ENCODE assay signal across 1 cellular context in genomic region chr5:72847989-72848473, GRCh38.
TF ChIP-seq lines count a peak whose summit lies in the region.

No MANE protein-coding gene starts in this region.

TF ChIP-seq in HepG2, 621 proteins besides CTCF, POLR2A, EP300 and RAD21 (continued from another document and continues in another):
- TF ChIP-seq ZBTB25 (CRISPR knock-in tag; IDR thresholded peaks at IDR 0.05) (peak; percentile 54; the same call in 1 of the 2 replicates), ZNF281 (CRISPR knock-in tag; IDR thresholded peaks at IDR 0.05; ENCODE audit: borderline replicate concordance) (0 out of 2 replicates have a peak, but pooled peaks have one; percentile 29), NFATC3 (CRISPR knock-in tag; IDR thresholded peaks at IDR 0.05) (0 out of 2 replicates have a peak, but pooled peaks have one; percentile 46), HNF1A (IDR thresholded peaks at IDR 0.05; ENCODE audit: low read depth) (no peak), HNF1A (CRISPR knock-in tag; IDR thresholded peaks at IDR 0.05; ENCODE audit: borderline replicate concordance) (no peak), ZNF747 (CRISPR knock-in tag; IDR thresholded peaks at IDR 0.05; ENCODE audit: borderline replicate concordance) (peak; percentile 77; the same call in 1 of the 2 replicates), ZFP90 (CRISPR knock-in tag; IDR thresholded peaks at IDR 0.05; ENCODE audit: borderline replicate concordance) (peak; percentile 79), SP140L (CRISPR knock-in tag; IDR thresholded peaks at IDR 0.05; ENCODE audit: borderline replicate concordance) (0 out of 2 replicates have a peak, but pooled peaks have one; percentile 31), KDM1A (CRISPR knock-in tag; IDR thresholded peaks at IDR 0.05) (no peak), THAP9 (CRISPR knock-in tag; IDR thresholded peaks at IDR 0.05; ENCODE audit: borderline replicate concordance) (0 out of 2 replicates have a peak, but pooled peaks have one; percentile 51), ZNF619 (CRISPR knock-in tag; IDR thresholded peaks at IDR 0.05) (peak; percentile 66; the same call in 1 of the 2 replicates), ZBTB40 (IDR thresholded peaks at IDR 0.05) (no peak), ZBTB40 (CRISPR knock-in tag; IDR thresholded peaks at IDR 0.05) (peak; percentile 79), CENPT (CRISPR knock-in tag; IDR thresholded peaks at IDR 0.05; ENCODE audit: low read depth) (no peak), ZFP82 (CRISPR knock-in tag; IDR thresholded peaks at IDR 0.05; ENCODE audit: borderline replicate concordance) (0 out of 2 replicates have a peak, but pooled peaks have one; percentile 49), ZNF746 (CRISPR knock-in tag; IDR thresholded peaks at IDR 0.05) (0 out of 2 replicates have a peak, but pooled peaks have one; percentile 52), NFYC (CRISPR knock-in tag; IDR thresholded peaks at IDR 0.05) (no peak), ZFX (CRISPR knock-in tag; IDR thresholded peaks at IDR 0.05; ENCODE audit: low read depth) (peak; percentile 93), HOXA5 (CRISPR knock-in tag; IDR thresholded peaks at IDR 0.05) (0 out of 2 replicates have a peak, but pooled peaks have one; percentile 68), GPN1 (CRISPR knock-in tag; IDR thresholded peaks at IDR 0.05; ENCODE audit: borderline replicate concordance) (no peak), YEATS2 (CRISPR knock-in tag; IDR thresholded peaks at IDR 0.05; ENCODE audit: borderline replicate concordance) (0 out of 2 replicates have a peak, but pooled peaks have one; percentile 56), ZKSCAN8 (CRISPR knock-in tag; IDR thresholded peaks at IDR 0.05; ENCODE audit: borderline replicate concordance) (no peak), ARID3A (IDR thresholded peaks at IDR 0.05; ENCODE audit: low read depth, low read length) (peak; percentile 70), ZNF629 (CRISPR knock-in tag; conservative IDR thresholded peaks at IDR 0.05) (no peak; the same call in 1 of the 2 replicates), IRX3 (CRISPR knock-in tag; IDR thresholded peaks at IDR 0.05; ENCODE audit: borderline replicate concordance, low read depth) (peak; percentile 77; the same call in 1 of the 2 replicates), NFKB2 (CRISPR knock-in tag; IDR thresholded peaks at IDR 0.05; ENCODE audit: borderline replicate concordance) (peak; percentile 75; the same call in 1 of the 2 replicates), HMG20A (CRISPR knock-in tag; IDR thresholded peaks at IDR 0.05; ENCODE audit: borderline replicate concordance) (no peak), SOX6 (IDR thresholded peaks at IDR 0.05) (no peak), SOX6 (CRISPR knock-in tag; IDR thresholded peaks at IDR 0.05) (peak; percentile 32; the same call in 1 of the 2 replicates), SIN3A (IDR thresholded peaks at IDR 0.05; ENCODE audit: borderline replicate concordance, low read depth, low read length) (peak; percentile 58; the same call in 1 of the 2 replicates)
